ENCODE assay signal across 8 cellular contexts in genomic region chr9:128892223-128892892, GRCh38. TPM values are rescaled to one million over a fixed set of nuclear protein-coding genes. Genes with fewer than 3 reads are reported as not detected.
DNase-seq lines count a peak whose midpoint lies in the region; ATAC-seq, FAIRE-seq and TF ChIP-seq lines count a peak whose summit lies in the region.

No MANE protein-coding gene starts in this region.

- WGBS in small intestine, 3 donors: 40 to 61% (median 50%) methylated on average over 15 to 17 of the region's 17 CpGs

- H3K27me3 Mint-ChIP-seq in activated CD4-positive, alpha-beta T cell treated with anti-CD3 and anti-CD28 coated beads for 36 hours: no peaks in the 10 kb centered on the region
- H3K27me3 Mint-ChIP-seq in mesothelial cell of epicardium (ENCODE audit: low read depth): no peaks in the 10 kb centered on the region

- H3K4me3 ChIP-seq in ascending aorta (peak overlapping the region in 1 of 2 donors; percentile 34), small intestine (ENCODE audit: low read depth in 1 of 2, low read length in 2 of 2) (no peak overlapping the region)

- H3K27ac Mint-ChIP-seq in activated CD4-positive, alpha-beta T cell treated with anti-CD3 and anti-CD28 coated beads for 36 hours: no peak overlapping the region
- no peak overlapping the region for H3K27ac Mint-ChIP-seq in mesothelial cell of epicardium

- H3K9me3 Mint-ChIP-seq in activated CD4-positive, alpha-beta T cell treated with anti-CD3 and anti-CD28 coated beads for 36 hours (ENCODE audit: low read depth): no peaks in the 10 kb centered on the region
- no peaks in the 10 kb centered on the region for H3K9me3 Mint-ChIP-seq in mesothelial cell of epicardium

- peak; percentile 23 for DNase-seq in activated CD4-positive, alpha-beta T cell treated with anti-CD3 and anti-CD28 coated beads for 36 hours
- no peak for DNase-seq in activated CD4-positive, alpha-beta T cell treated with anti-CD3 and anti-CD28 coated beads for 4 hours
- DNase-seq in ascending aorta (ENCODE audit: low spot score in 2 of 2) (peak; percentile 88 to 98), hippocampal formation (lab: John Stamatoyannopoulos, UW) (peak; percentile 91 to 98), small intestine (peak; percentile 71), D341Med (ENCODE audit: low spot score) (no peak), mesothelial cell of epicardium (ENCODE audit: low spot score in 2 of 2, unreplicated experiment in 2 of 2) (no peak)

- H3K36me3 Mint-ChIP-seq in activated CD4-positive, alpha-beta T cell treated with anti-CD3 and anti-CD28 coated beads for 36 hours (ENCODE audit: low read depth): peaks cover 21% of the 10 kb centered on the region
- peaks cover 16% of the 10 kb centered on the region for H3K36me3 Mint-ChIP-seq in mesothelial cell of epicardium

- H3K4me3 Mint-ChIP-seq in activated CD4-positive, alpha-beta T cell treated with anti-CD3 and anti-CD28 coated beads for 36 hours: no peak overlapping the region
- no peak overlapping the region for H3K4me3 Mint-ChIP-seq in mesothelial cell of epicardium

- peaks cover 54% of the 10 kb centered on the region for H3K4me1 Mint-ChIP-seq in activated CD4-positive, alpha-beta T cell treated with anti-CD3 and anti-CD28 coated beads for 36 hours
- H3K4me1 Mint-ChIP-seq in mesothelial cell of epicardium: no peaks in the 10 kb centered on the region

- peak; percentile 68 for ATAC-seq in activated CD4-positive, alpha-beta T cell treated with anti-CD3 and anti-CD28 coated beads for 36 hours
- ATAC-seq in GM19023 (IDR thresholded peaks at IDR 0.05; ENCODE audit: unreplicated experiment): no peak

- H3K27ac ChIP-seq in ascending aorta (peak overlapping the region; percentile 89 to 92), small intestine (ENCODE audit: low read depth in 1 of 2, low read length in 1 of 2) (peak overlapping the region; percentile 49 to 83)

- POLR2A ChIA-PET in activated CD4-positive, alpha-beta T cell treated with anti-CD3 and anti-CD28 coated beads for 36 hours (lab: Charles Lee): no interaction called here

- peaks cover 20 to 48% of the 10 kb centered on the region in 2 donors for H3K4me1 ChIP-seq in ascending aorta
- H3K4me1 ChIP-seq in small intestine (ENCODE audit: control insufficient read depth in 2 of 2, insufficient read depth in 1 of 2, low read depth in 1 of 2, low read length in 1 of 2): peaks cover 0 to 5% of the 10 kb centered on the region in 2 donors

- CTCF ChIA-PET in activated CD4-positive, alpha-beta T cell treated with anti-CD3 and anti-CD28 coated beads for 36 hours (lab: Charles Lee): no interaction called here

- no peaks in the 10 kb centered on the region for H3K27me3 ChIP-seq in ascending aorta
- no peaks in the 10 kb centered on the region for H3K27me3 ChIP-seq in small intestine (ENCODE audit: control insufficient read depth in 2 of 2, insufficient read depth in 2 of 2, low read length in 2 of 2)

- TF ChIP-seq CTCF in ascending aorta (IDR thresholded peaks at IDR 0.05): no peak
- no peak for TF ChIP-seq CTCF in mesothelial cell of epicardium (IDR thresholded peaks at IDR 0.05; ENCODE audit: unreplicated experiment)

- H3K36me3 ChIP-seq in ascending aorta (peaks cover 31 to 56% of the 10 kb centered on the region in 2 donors), small intestine (ENCODE audit: control insufficient read depth in 2 of 2, insufficient read depth in 2 of 2, low read length in 2 of 2) (peaks cover 2 to 6% of the 10 kb centered on the region in 2 donors)

- intact Hi-C loops in activated CD4-positive, alpha-beta T cell treated with anti-CD3 and anti-CD28 coated beads for 36 hours (cut with DNase I, micrococcal nuclease): no loop called here
- intact Hi-C loops in ascending aorta (cut with DNase I): loop anchor here (1.0 kb wide), 1 partner anchor 19 kb away; no protein-coding TSS in a partner anchor

- no peak for FAIRE-seq in small intestine (lab: Jason Lieb, UNC)

- no peaks in the 10 kb centered on the region for H3K9me3 ChIP-seq in ascending aorta
- no peaks in the 10 kb centered on the region for H3K9me3 ChIP-seq in small intestine (ENCODE audit: control insufficient read depth, low read depth)

RNA-seq across cellular contexts. Expression of gene LRRC8A, which starts 10.4 kb away (rescaled TPM):
- total RNA-seq in activated CD4-positive, alpha-beta T cell treated with anti-CD3 and anti-CD28 coated beads for 36 hours: 10 to 100 TPM; 14.9 to 15.5 TPM
- total RNA-seq in ascending aorta: 227 TPM
- polyA plus RNA-seq in small intestine: 10 to 100 TPM in 1 of 3 donors, 1 to 10 TPM in 2; 4.1 to 28.4 (median 5.6) TPM
- 33.9 to 35.9 TPM (median 34.6 TPM) in 3 replicates for total RNA-seq in mesothelial cell of epicardium

RNA-seq across cellular contexts. Expression of gene KYAT1, which starts 10.6 kb away (rescaled TPM):
- total RNA-seq in activated CD4-positive, alpha-beta T cell treated with anti-CD3 and anti-CD28 coated beads for 36 hours: 10 to 100 TPM; 14.8 to 18.5 TPM
- 4.9 TPM for total RNA-seq in ascending aorta
- 1 to 10 TPM; 4.1 to 5.6 (median 4.9) TPM for polyA plus RNA-seq in small intestine
- total RNA-seq in mesothelial cell of epicardium: 6.6 to 9.2 TPM (median 8.0 TPM) in 3 replicates

RNA-seq across cellular contexts. Expression of gene PHYHD1, which starts 28.4 kb away (rescaled TPM):
- under 1 TPM; 0.21 to 0.44 TPM for total RNA-seq in activated CD4-positive, alpha-beta T cell treated with anti-CD3 and anti-CD28 coated beads for 36 hours
- 46.1 TPM for total RNA-seq in ascending aorta
- 1 to 10 TPM; 1.1 to 6.5 (median 3.2) TPM for polyA plus RNA-seq in small intestine
- 22.2 to 25.4 TPM (median 24.3 TPM) in 3 replicates for total RNA-seq in mesothelial cell of epicardium

RNA-seq across cellular contexts. Expression of gene DOLK, which starts 55.0 kb away (rescaled TPM):
- 1 to 10 TPM; 4.8 to 5.0 TPM for total RNA-seq in activated CD4-positive, alpha-beta T cell treated with anti-CD3 and anti-CD28 coated beads for 36 hours
- total RNA-seq in ascending aorta (5.0 TPM), mesothelial cell of epicardium (16.7 to 17.0 TPM (median 16.9 TPM) in 3 replicates)
- 10 to 100 TPM in 1 of 3 donors, 1 to 10 TPM in 2; 2.9 to 13.8 (median 4.6) TPM for polyA plus RNA-seq in small intestine

RNA-seq across cellular contexts. Expression of gene NUP188, which starts 55.1 kb away (rescaled TPM):
- 100 to 1,000 TPM; 102 to 124 TPM for total RNA-seq in activated CD4-positive, alpha-beta T cell treated with anti-CD3 and anti-CD28 coated beads for 36 hours
- total RNA-seq in ascending aorta (45.0 TPM), mesothelial cell of epicardium (49.5 to 56.6 TPM (median 51.7 TPM) in 3 replicates)
- 10 to 100 TPM in 1 of 3 donors, 1 to 10 TPM in 2; 4.9 to 14.9 (median 4.9) TPM for polyA plus RNA-seq in small intestine

Comparison
In these comparisons a context has a peak if more than half of its experiments do, and no peak if none do; other contexts are left out.
1. DNase-seq: peak in activated CD4-positive, alpha-beta T cell treated with anti-CD3 and anti-CD28 coated beads for 36 hours (single experiment), ascending aorta (2 of 2), hippocampal formation (2 of 2) and small intestine (single experiment); none in activated CD4-positive, alpha-beta T cell treated with anti-CD3 and anti-CD28 coated beads for 4 hours (0 of 2), D341Med (single experiment) and mesothelial cell of epicardium (0 of 2).
2. RNA of gene PHYHD1, which starts 28.4 kb away (total RNA-seq): 46.1 TPM in ascending aorta (single experiment) and 22.2 to 25.4 TPM in mesothelial cell of epicardium; 0.21 to 0.44 TPM in activated CD4-positive, alpha-beta T cell treated with anti-CD3 and anti-CD28 coated beads for 36 hours; every median in the first group is over 10 times any median in the second.